18 cellular contexts compared by ENCODE assay signal in the genomic region with DNA sequence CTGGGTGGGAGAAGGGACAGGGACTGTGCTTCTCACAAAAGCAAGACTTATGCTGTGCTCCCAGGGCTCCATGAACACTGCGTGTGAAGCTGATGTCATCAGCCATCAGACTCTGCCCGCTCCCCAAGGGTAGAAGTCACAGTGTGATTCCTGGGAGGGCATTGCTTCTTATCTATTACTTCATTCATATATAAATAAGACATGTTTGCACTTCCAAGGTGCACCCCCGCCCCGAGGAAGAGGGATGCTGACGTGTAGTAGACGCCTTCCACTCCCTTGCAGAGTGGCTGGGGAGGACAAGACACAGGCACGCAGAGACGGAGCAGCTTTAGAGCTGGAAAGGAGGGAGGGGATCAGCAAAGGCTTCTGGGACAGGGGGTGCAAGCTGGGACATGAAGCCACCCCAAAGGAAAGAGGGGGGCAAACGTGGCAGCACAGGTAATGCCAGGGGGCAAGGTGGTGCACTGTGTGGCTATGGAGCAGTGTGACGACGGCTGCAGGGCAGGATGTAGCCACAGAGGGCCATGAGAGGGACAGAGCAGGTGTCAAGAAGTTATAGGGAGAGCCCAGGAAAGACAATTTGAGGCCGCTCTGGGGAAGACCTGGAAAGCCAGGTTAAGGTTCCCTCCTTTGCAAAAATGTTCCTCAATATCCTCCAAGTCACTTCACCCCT.
"Had no signal": no experiment of that assay in that cellular context is flagged by ENCODE, and none has a peak within 500 bp of the region (broad histone marks: within the 10 kb centered on the region; RNA-seq: fewer than 3 reads in every experiment).

No MANE protein-coding gene starts in this region.

- H3K4me3 ChIP-seq: colonic mucosa, right atrium auricular region, spleen, transverse colon had no signal

- H3K4me1 Mint-ChIP-seq: stimulated activated memory B cell treated with anti-CD40 and anti-IgM and Interleukin-4, amounts not matched to agents 10 μg/mL and 1 μg/mL and 100 μg/mL, for 72 hours had no signal

- H3K4me3 Mint-ChIP-seq: activated CD4-positive, alpha-beta memory T cell treated with anti-CD3 and anti-CD28 coated beads, Interleukin-2, amount 10 ng/mL, durations not matched to agents 7 days and 5 days; activated naive CD8-positive, alpha-beta T cell treated with anti-CD3 and anti-CD28 coated beads for 36 hours; activated T-cell treated with anti-CD3 and anti-CD28 coated beads, Interleukin-2, amount 50 U/mL, for 72 hours; effector memory CD8-positive, alpha-beta T cell; neural crest cell; stimulated activated memory B cell treated with anti-CD40 and anti-IgM and Interleukin-4, amounts not matched to agents 10 μg/mL and 1 μg/mL and 100 μg/mL, for 72 hours had no signal

- H3K27ac Mint-ChIP-seq: activated CD4-positive, alpha-beta memory T cell treated with anti-CD3 and anti-CD28 coated beads, Interleukin-2, amount 10 ng/mL, durations not matched to agents 7 days and 5 days; activated naive CD8-positive, alpha-beta T cell treated with anti-CD3 and anti-CD28 coated beads for 36 hours; activated T-cell treated with anti-CD3 and anti-CD28 coated beads, Interleukin-2, amount 50 U/mL, for 72 hours; effector memory CD8-positive, alpha-beta T cell; stimulated activated memory B cell treated with anti-CD40 and anti-IgM and Interleukin-4, amounts not matched to agents 10 μg/mL and 1 μg/mL and 100 μg/mL, for 72 hours had no signal

- H3K9me3 Mint-ChIP-seq: effector memory CD8-positive, alpha-beta T cell; neural crest cell had no signal

- ATAC-seq: activated T-cell treated with anti-CD3 and anti-CD28 coated beads, Interleukin-2, amount 50 U/mL, for 72 hours; effector memory CD8-positive, alpha-beta T cell; left lobe of liver; stimulated activated memory B cell treated with anti-CD40 and anti-IgM and Interleukin-4, amounts not matched to agents 10 μg/mL and 1 μg/mL and 100 μg/mL, for 72 hours had no signal

- H3K27me3 ChIP-seq: colonic mucosa, right atrium auricular region had no signal

- H3K4me1 ChIP-seq: colonic mucosa had no signal

- DNase-seq: activated CD4-positive, alpha-beta memory T cell treated with anti-CD3 and anti-CD28 coated beads, Interleukin-2, amount 10 ng/mL, durations not matched to agents 7 days and 5 days; activated gamma-delta T cell treated with Interleukin-2 at 50 U/mL for 16 hours; activated naive CD8-positive, alpha-beta T cell treated with anti-CD3 and anti-CD28 coated beads for 36 hours; activated T-cell treated with anti-CD3 and anti-CD28 coated beads, Interleukin-2, amount 50 U/mL, for 72 hours; colonic mucosa; effector memory CD8-positive, alpha-beta T cell; erythroblast; mammary epithelial cell; spleen; stimulated activated CD4-positive, alpha-beta T cell treated with anti-CD3 and anti-CD28 coated beads, Interleukin-1b, Interleukin-23, amount 100 ng/mL, for 48 hours; substantia nigra; T-helper 1 cell; transverse colon had no signal

- H3K27me3 Mint-ChIP-seq: activated CD4-positive, alpha-beta memory T cell treated with anti-CD3 and anti-CD28 coated beads, Interleukin-2, amount 10 ng/mL, durations not matched to agents 7 days and 5 days; stimulated activated memory B cell treated with anti-CD40 and anti-IgM and Interleukin-4, amounts not matched to agents 10 μg/mL and 1 μg/mL and 100 μg/mL, for 72 hours had no signal

- H3K36me3 Mint-ChIP-seq: activated naive CD8-positive, alpha-beta T cell treated with anti-CD3 and anti-CD28 coated beads for 36 hours; stimulated activated memory B cell treated with anti-CD40 and anti-IgM and Interleukin-4, amounts not matched to agents 10 μg/mL and 1 μg/mL and 100 μg/mL, for 72 hours had no signal

- H3K9me3 ChIP-seq: colonic mucosa, right atrium auricular region, spleen, transverse colon had no signal

- H3K27ac ChIP-seq: colonic mucosa, right atrium auricular region, transverse colon, VCaP had no signal

- H3K36me3 ChIP-seq: colonic mucosa, right atrium auricular region, spleen, transverse colon had no signal
